Comparison of ENCODE assay signal across 8 cellular contexts in the genomic region with DNA sequence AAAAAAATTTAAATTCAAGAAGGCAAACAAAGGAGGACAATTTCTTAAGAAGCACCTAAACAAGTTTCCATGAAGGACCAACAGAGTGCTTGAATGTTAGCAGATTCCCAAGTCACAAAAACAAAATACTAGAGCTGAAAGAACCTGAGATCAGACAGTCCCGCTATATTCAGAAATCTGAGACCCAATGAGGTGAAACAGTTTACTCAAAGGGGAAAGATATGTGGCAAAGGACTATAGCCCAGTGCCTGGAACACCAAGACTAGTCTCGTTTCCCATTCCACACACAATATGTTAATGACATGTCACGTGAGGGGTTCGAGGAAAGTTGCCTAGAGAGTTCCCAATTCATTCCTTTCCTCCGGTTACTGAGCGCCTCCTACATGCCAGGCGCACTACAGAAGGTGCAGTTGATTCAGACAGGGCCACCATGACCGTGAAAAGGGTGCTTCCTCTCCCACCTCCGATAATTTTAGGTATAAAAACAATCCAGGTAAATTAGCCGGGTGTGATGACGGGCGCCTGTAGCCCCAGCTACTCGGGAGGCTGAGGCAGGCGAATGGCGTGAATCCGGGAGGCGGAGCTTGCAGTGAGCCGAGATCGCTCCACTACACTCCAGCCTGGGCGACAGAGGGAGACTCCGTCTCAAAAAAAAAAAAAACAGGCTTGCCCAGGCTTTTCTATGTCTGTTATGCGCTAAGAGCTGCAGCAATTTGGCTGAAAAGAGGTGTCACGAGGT. TPM values are rescaled to one million over a fixed set of nuclear protein-coding genes. Genes with fewer than 3 reads are reported as not detected.
DNase-seq lines count a peak whose midpoint lies in the region; ATAC-seq and TF ChIP-seq lines count a peak whose summit lies in the region.

No MANE protein-coding gene starts in this region.

- peak overlapping the region; percentile 98 for H3K4me3 ChIP-seq in right cardiac atrium (ENCODE audit: low read length)

- H3K9me3 ChIP-seq in right cardiac atrium (ENCODE audit: control insufficient read depth, low read length), result no peaks in the 10 kb centered on the region

- peak; percentile 39 for TF ChIP-seq CTCF in GM10266 (IDR thresholded peaks at IDR 0.05; ENCODE audit: control insufficient read depth, insufficient read depth, low read depth, missing control alignments)

- under 1% methylated on average over 23 of the region's 23 CpGs for WGBS in right cardiac atrium

- intact Hi-C loops in right cardiac atrium (cut with DNase I), result no loop called here

- ATAC-seq in HG02623 (IDR thresholded peaks at IDR 0.05; ENCODE audit: unreplicated experiment) (peak; percentile 34), right cardiac atrium (peak; percentile 79 to 80)

- no peaks in the 10 kb centered on the region for H3K4me1 ChIP-seq in right cardiac atrium (ENCODE audit: control insufficient read depth, insufficient read depth, low read length)

- no peaks in the 10 kb centered on the region for H3K27me3 ChIP-seq in right cardiac atrium (ENCODE audit: control insufficient read depth, insufficient read depth)

- DNase-seq in GM10266 (ENCODE audit: extremely low spot score), result peak; percentile 14
- peak; percentile 61 for DNase-seq in NAMALWA (ENCODE audit: low spot score)
- DNase-seq in SW480 (ENCODE audit: low spot score), result peak; percentile 86
- peak; percentile 46 for DNase-seq in amniotic stem cell (lab: John Stamatoyannopoulos, UW)
- peak; percentile 39 to 70 (median 68) for DNase-seq in right cardiac atrium
- DNase-seq in pulmonary artery endothelial cell (ENCODE audit: low read depth, low spot score), result peak; percentile 30
- DNase-seq in GM19240 (ENCODE audit: insufficient read length, low spot score), result no peak

- H3K27ac ChIP-seq in right cardiac atrium (ENCODE audit: low read length), result peak overlapping the region; percentile 96

RNA-seq across cellular contexts. Expression of a gene that starts 0.6 kb away (rescaled TPM):
- total RNA-seq in right cardiac atrium (10 to 100 TPM in 3 of 4 donors, 1 to 10 TPM in 1; 9.1 to 13.6 (median 13.1) TPM), pulmonary artery endothelial cell (16.3 TPM in 2 replicates)
- polyA plus RNA-seq in right cardiac atrium, result 4.2 TPM

RNA-seq across cellular contexts. Expression of a gene that starts 41.0 kb away (rescaled TPM):
- total RNA-seq in right cardiac atrium (10 to 100 TPM; 17.0 to 19.7 (median 19.1) TPM), pulmonary artery endothelial cell (23.1 and 26.4 TPM in 2 replicates)
- 5.5 TPM for polyA plus RNA-seq in right cardiac atrium
